ENCODE assay signal across 41 cellular contexts in the genomic region with DNA sequence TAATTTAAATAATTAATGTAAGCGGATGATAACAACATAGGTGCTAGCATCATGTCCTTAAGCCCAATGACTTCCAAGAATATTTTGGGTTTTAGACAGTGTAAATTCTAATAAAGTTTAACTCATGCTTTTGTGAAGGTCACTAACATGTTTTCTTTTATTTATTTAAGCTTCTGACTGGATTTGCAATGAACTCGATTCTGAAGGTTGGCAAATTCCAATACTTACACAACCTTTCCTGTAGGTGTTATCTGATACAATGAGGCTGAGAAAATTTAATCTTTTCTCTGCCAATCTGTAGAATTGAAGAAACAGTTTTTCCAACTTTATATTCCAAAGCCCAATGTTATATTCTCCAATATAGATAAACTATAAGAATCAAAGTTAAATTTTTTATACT.
"Had no signal": no experiment of that assay in that cellular context is flagged by ENCODE, and none has a peak within 500 bp of the region (broad histone marks: within the 10 kb centered on the region; RNA-seq: fewer than 3 reads in every experiment).

No MANE protein-coding gene starts in this region.

- H3K27ac ChIP-seq: adrenal gland, ascending aorta, body of pancreas, brain microvascular endothelial cell, breast epithelium, cardiac muscle cell had no signal

- FAIRE-seq: astrocyte, bronchial epithelial cell had no signal

- H3K9me3 ChIP-seq: adrenal gland, ascending aorta, body of pancreas, breast epithelium had no signal

- H3K9me3 Mint-ChIP-seq: activated naive CD8-positive, alpha-beta T cell treated with anti-CD3 and anti-CD28 coated beads, Interleukin-2, amount 10 ng/mL, durations not matched to agents 7 days and 5 days had no signal

- H3K27ac Mint-ChIP-seq: activated naive CD4-positive, alpha-beta T cell treated with anti-CD3 and anti-CD28 coated beads for 36 hours; activated naive CD4-positive, alpha-beta T cell treated with anti-CD3 and anti-CD28 coated beads, Interleukin-2, amount 10 ng/mL, durations not matched to agents 7 days and 5 days; activated naive CD4-positive, alpha-beta T cell treated with anti-CD3 and anti-CD28 coated beads, Interleukin-2, amount 50 U/mL, for 24 hours; activated naive CD4-positive, alpha-beta T cell treated with anti-CD3 and anti-CD28 coated beads, Interleukin-2, amount 50 U/mL, for 72 hours; activated naive CD8-positive, alpha-beta T cell; activated naive CD8-positive, alpha-beta T cell treated with anti-CD3 and anti-CD28 coated beads for 36 hours; activated naive CD8-positive, alpha-beta T cell treated with anti-CD3 and anti-CD28 coated beads, Interleukin-2, amount 10 ng/mL, durations not matched to agents 7 days and 5 days; activated naive CD8-positive, alpha-beta T cell treated with anti-CD3 and anti-CD28 coated beads, Interleukin-2, amount 50 U/mL, for 24 hours; activated T-cell treated with anti-CD3 and anti-CD28 coated beads, Interleukin-2, amount 50 U/mL, for 24 hours; activated T-cell treated with anti-CD3 and anti-CD28 coated beads, Interleukin-2, amount 50 U/mL, for 72 hours; activated T-helper 1 cell treated with anti-CD3 and anti-CD28 coated beads, Interleukin-12 subunit alpha, Interleukin-12 subunit beta, Interleukin-2, Interleukin-4 antibody, amounts not matched to agents 30 ng/mL and 10 ng/mL and 1 ng/mL, durations not matched to agents 14 hours and 24 hours and 36 hours; activated T-helper 17 cell treated with anti-CD3 and anti-CD28 coated beads, Interleukin-2, amount 50 U/mL, for 72 hours; activated T-helper 2 cell treated with anti-CD3 and anti-CD28 coated beads, Interferon-gamma antibody, Interleukin-2, Interleukin-4, amounts not matched to agents 10 μg/mL and 5 μg/mL and 100 μg/mL, durations not matched to agents 14 hours and 24 hours and 36 hours; brain had no signal

- H3K4me1 ChIP-seq: adrenal gland, ascending aorta, body of pancreas, breast epithelium had no signal

- DNase-seq: activated effector memory CD4-positive, alpha-beta T cell treated with anti-CD3 and anti-CD28 coated beads, Interleukin-2, amount 50 U/mL, for 16 hours; activated effector memory CD4-positive, alpha-beta T cell treated with Interleukin-2 at 50 U/mL for 16 hours; activated gamma-delta T cell; activated gamma-delta T cell treated with Interleukin-2 at 50 U/mL for 16 hours; activated naive CD4-positive, alpha-beta T cell; activated naive CD4-positive, alpha-beta T cell treated with anti-CD3 and anti-CD28 coated beads for 36 hours; activated naive CD4-positive, alpha-beta T cell treated with anti-CD3 and anti-CD28 coated beads, Interleukin-2, amount 10 ng/mL, durations not matched to agents 7 days and 5 days; activated naive CD4-positive, alpha-beta T cell treated with anti-CD3 and anti-CD28 coated beads, Interleukin-2, amount 50 U/mL, for 16 hours; activated naive CD4-positive, alpha-beta T cell treated with Interleukin-2 at 50 U/mL for 16 hours; activated naive CD8-positive, alpha-beta T cell treated with anti-CD3 and anti-CD28 coated beads for 36 hours; activated naive CD8-positive, alpha-beta T cell treated with anti-CD3 and anti-CD28 coated beads, Interleukin-2, amount 10 ng/mL, durations not matched to agents 7 days and 5 days; activated naive CD8-positive, alpha-beta T cell treated with anti-CD3 and anti-CD28 coated beads, Interleukin-2, amount 50 U/mL, for 24 hours; activated T-cell treated with anti-CD3 and anti-CD28 coated beads for 4 hours; activated T-cell treated with anti-CD3 and anti-CD28 coated beads, Interleukin-2, amount 50 U/mL, for 1 hour; activated T-cell treated with anti-CD3 and anti-CD28 coated beads, Interleukin-2, amount 50 U/mL, for 24 hours; activated T-cell treated with anti-CD3 and anti-CD28 coated beads, Interleukin-2, amount 50 U/mL, for 4 hours; activated T-cell treated with anti-CD3 and anti-CD28 coated beads, Interleukin-2, amount 50 U/mL, for 48 hours; activated T-cell treated with anti-CD3 and anti-CD28 coated beads, Interleukin-2, amount 50 U/mL, for 72 hours; adrenal gland; amniotic stem cell; amygdala; anterior cingulate cortex; aorta; body of pancreas; brain microvascular endothelial cell; caudate nucleus; central memory CD4-positive, alpha-beta T cell; cerebellar nuclear complex had no signal

- H3K27me3 ChIP-seq: adrenal gland, ascending aorta, body of pancreas, brain microvascular endothelial cell, breast epithelium, cardiac muscle cell had no signal

- H3K4me3 Mint-ChIP-seq: activated naive CD4-positive, alpha-beta T cell treated with anti-CD3 and anti-CD28 coated beads for 36 hours; activated naive CD4-positive, alpha-beta T cell treated with anti-CD3 and anti-CD28 coated beads, Interleukin-2, amount 10 ng/mL, durations not matched to agents 7 days and 5 days; activated naive CD4-positive, alpha-beta T cell treated with anti-CD3 and anti-CD28 coated beads, Interleukin-2, amount 50 U/mL, for 24 hours; activated naive CD8-positive, alpha-beta T cell; activated naive CD8-positive, alpha-beta T cell treated with anti-CD3 and anti-CD28 coated beads for 36 hours; activated naive CD8-positive, alpha-beta T cell treated with anti-CD3 and anti-CD28 coated beads, Interleukin-2, amount 10 ng/mL, durations not matched to agents 7 days and 5 days; activated naive CD8-positive, alpha-beta T cell treated with anti-CD3 and anti-CD28 coated beads, Interleukin-2, amount 50 U/mL, for 24 hours; activated T-cell treated with anti-CD3 and anti-CD28 coated beads, Interleukin-2, amount 50 U/mL, for 24 hours; activated T-cell treated with anti-CD3 and anti-CD28 coated beads, Interleukin-2, amount 50 U/mL, for 4 hours; activated T-cell treated with anti-CD3 and anti-CD28 coated beads, Interleukin-2, amount 50 U/mL, for 72 hours; activated T-helper 1 cell treated with anti-CD3 and anti-CD28 coated beads, Interleukin-12 subunit alpha, Interleukin-12 subunit beta, Interleukin-2, Interleukin-4 antibody, amounts not matched to agents 30 ng/mL and 10 ng/mL and 1 ng/mL, durations not matched to agents 14 hours and 24 hours and 36 hours; activated T-helper 17 cell treated with anti-CD3 and anti-CD28 coated beads, Interleukin-2, amount 50 U/mL, for 72 hours; brain; central memory CD8-positive, alpha-beta T cell had no signal

- H3K27me3 Mint-ChIP-seq: activated naive CD4-positive, alpha-beta T cell treated with anti-CD3 and anti-CD28 coated beads, Interleukin-2, amount 10 ng/mL, durations not matched to agents 7 days and 5 days; activated naive CD4-positive, alpha-beta T cell treated with anti-CD3 and anti-CD28 coated beads, Interleukin-2, amount 50 U/mL, for 24 hours; activated naive CD8-positive, alpha-beta T cell; activated naive CD8-positive, alpha-beta T cell treated with anti-CD3 and anti-CD28 coated beads for 36 hours; activated naive CD8-positive, alpha-beta T cell treated with anti-CD3 and anti-CD28 coated beads, Interleukin-2, amount 10 ng/mL, durations not matched to agents 7 days and 5 days; activated naive CD8-positive, alpha-beta T cell treated with anti-CD3 and anti-CD28 coated beads, Interleukin-2, amount 50 U/mL, for 24 hours; activated T-cell treated with anti-CD3 and anti-CD28 coated beads, Interleukin-2, amount 50 U/mL, for 24 hours; activated T-helper 17 cell treated with anti-CD3 and anti-CD28 coated beads, Interleukin-2, amount 50 U/mL, for 72 hours; central memory CD8-positive, alpha-beta T cell had no signal

- H3K4me1 Mint-ChIP-seq: activated naive CD4-positive, alpha-beta T cell treated with anti-CD3 and anti-CD28 coated beads, Interleukin-2, amount 10 ng/mL, durations not matched to agents 7 days and 5 days; activated naive CD4-positive, alpha-beta T cell treated with anti-CD3 and anti-CD28 coated beads, Interleukin-2, amount 50 U/mL, for 24 hours; activated naive CD8-positive, alpha-beta T cell treated with anti-CD3 and anti-CD28 coated beads for 36 hours; activated naive CD8-positive, alpha-beta T cell treated with anti-CD3 and anti-CD28 coated beads, Interleukin-2, amount 10 ng/mL, durations not matched to agents 7 days and 5 days; activated naive CD8-positive, alpha-beta T cell treated with anti-CD3 and anti-CD28 coated beads, Interleukin-2, amount 50 U/mL, for 24 hours; activated T-helper 17 cell treated with anti-CD3 and anti-CD28 coated beads, Interleukin-2, amount 50 U/mL, for 72 hours; brain; central memory CD8-positive, alpha-beta T cell had no signal

- H3K4me3 ChIP-seq: adrenal gland, ascending aorta, body of pancreas, breast epithelium, cardiac muscle cell had no signal

- H3K36me3 ChIP-seq: adrenal gland, ascending aorta, brain microvascular endothelial cell, breast epithelium, cardiac muscle cell had no signal

- ATAC-seq: activated naive CD4-positive, alpha-beta T cell treated with anti-CD3 and anti-CD28 coated beads, Interleukin-2, amount 50 U/mL, for 72 hours; activated naive CD8-positive, alpha-beta T cell treated with anti-CD3 and anti-CD28 coated beads, Interleukin-2, amount 50 U/mL, for 24 hours; activated T-cell treated with anti-CD3 and anti-CD28 coated beads, Interleukin-2, amount 50 U/mL, for 4 hours; activated T-cell treated with anti-CD3 and anti-CD28 coated beads, Interleukin-2, amount 50 U/mL, for 72 hours; activated T-helper 17 cell treated with anti-CD3 and anti-CD28 coated beads, Interleukin-2, amount 50 U/mL, for 72 hours; body of pancreas had no signal

- H3K36me3 Mint-ChIP-seq: activated naive CD4-positive, alpha-beta T cell treated with anti-CD3 and anti-CD28 coated beads, Interleukin-2, amount 10 ng/mL, durations not matched to agents 7 days and 5 days; activated naive CD4-positive, alpha-beta T cell treated with anti-CD3 and anti-CD28 coated beads, Interleukin-2, amount 50 U/mL, for 24 hours; activated naive CD8-positive, alpha-beta T cell; activated naive CD8-positive, alpha-beta T cell treated with anti-CD3 and anti-CD28 coated beads for 36 hours; activated naive CD8-positive, alpha-beta T cell treated with anti-CD3 and anti-CD28 coated beads, Interleukin-2, amount 10 ng/mL, durations not matched to agents 7 days and 5 days; brain had no signal
